In the genomic region with DNA sequence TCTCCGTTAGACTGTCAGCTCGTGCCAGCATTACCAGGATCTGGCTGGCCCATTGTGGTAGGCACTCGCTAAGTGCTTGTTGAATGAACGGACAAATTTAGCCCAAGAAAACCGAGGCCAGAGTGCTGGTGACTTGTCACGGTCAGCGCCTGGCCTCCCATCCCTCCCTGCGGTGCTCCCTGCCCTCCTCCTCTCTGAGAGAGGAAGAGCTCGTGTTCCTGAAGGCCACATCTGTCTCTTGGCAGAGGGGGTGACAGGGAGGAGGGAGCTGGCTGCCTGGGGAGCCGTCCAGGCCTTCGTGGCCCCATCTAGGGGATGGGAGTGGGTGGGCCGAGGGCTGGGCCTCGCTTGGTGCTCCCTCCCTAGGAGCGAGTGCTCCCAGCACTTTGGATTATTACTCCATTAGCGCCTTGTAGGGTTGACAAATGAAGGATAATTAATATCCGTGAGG, we compare ENCODE assay signal across 18 cellular contexts. TPM values are rescaled to one million over a fixed set of nuclear protein-coding genes. Genes with fewer than 3 reads are reported as not detected.
DNase-seq lines count a peak whose midpoint lies in the region; ATAC-seq and TF ChIP-seq lines count a peak whose summit lies in the region.
"Had no signal": no experiment of that assay in that cellular context is flagged by ENCODE, and none has a peak within 500 bp of the region (broad histone marks: within the 10 kb centered on the region; RNA-seq: fewer than 3 reads in every experiment).

No MANE protein-coding gene starts in this region.

- intact Hi-C loops in cardiac septum (cut with DNase I) (no loop called here), left ventricle myocardium superior (cut with micrococcal nuclease) (no loop called here)

- H3K27ac Mint-ChIP-seq in neural progenitor cell: peak overlapping the region; percentile 69
- H3K27ac Mint-ChIP-seq: CD8-positive, alpha-beta T cell had no signal

- peaks cover 3% of the 10 kb centered on the region for H3K36me3 Mint-ChIP-seq in neural progenitor cell
- H3K36me3 Mint-ChIP-seq: CD8-positive, alpha-beta T cell had no signal

- peak; percentile 53 for DNase-seq in cardiac septum (ENCODE audit: low spot score)
- DNase-seq in left ventricle myocardium superior: no peak
- peak; percentile 68 for DNase-seq in RWPE2 (ENCODE audit: low spot score)
- DNase-seq in neural progenitor cell (ENCODE audit: low spot score): no peak
- peak; percentile 32 for DNase-seq in ureter (ENCODE audit: low spot score)
- no peak for DNase-seq in foreskin melanocyte
- DNase-seq in cerebellum (ENCODE audit: low spot score): no peak
- DNase-seq: Calu3; CD8-positive, alpha-beta T cell; IMR-90; Karpas-422; MM.1S; NCI-H1092; NCI-H146; NCI-H2029 treated with DMSO at 0.1 percent for 48 hours; NCI-H510A treated with DMSO at 0.1 percent for 48 hours had no signal

- H4K20me1 ChIP-seq in neural progenitor cell (ENCODE audit: low read depth): no peaks in the 10 kb centered on the region
- H4K20me1 ChIP-seq: BLaER1 treated with 17β-estradiol and CSF1 and Interleukin-3, amounts not matched to agents 10 nM and 100 nM had no signal

- H3K4me1 Mint-ChIP-seq in neural progenitor cell: peaks cover 43% of the 10 kb centered on the region

- peaks cover 7% of the 10 kb centered on the region for H3K27me3 Mint-ChIP-seq in neural progenitor cell (ENCODE audit: insufficient read depth, low read depth)

- H3K36me3 ChIP-seq in RWPE2 (ENCODE audit: low read depth): no peaks in the 10 kb centered on the region
- no peaks in the 10 kb centered on the region for H3K36me3 ChIP-seq in neural progenitor cell
- H3K36me3 ChIP-seq: BLaER1 treated with 17β-estradiol and CSF1 and Interleukin-3, amounts not matched to agents 10 nM and 100 nM had no signal

- no peaks in the 10 kb centered on the region for H3K9me3 Mint-ChIP-seq in neural progenitor cell
- H3K9me3 Mint-ChIP-seq: CD8-positive, alpha-beta T cell had no signal

- H3K27me3 ChIP-seq in RWPE2 (ENCODE audit: insufficient read depth, poor library complexity, severe bottlenecking): no peaks in the 10 kb centered on the region
- no peaks in the 10 kb centered on the region for H3K27me3 ChIP-seq in neural progenitor cell
- H3K27me3 ChIP-seq: BLaER1 treated with 17β-estradiol and CSF1 and Interleukin-3, amounts not matched to agents 10 nM and 100 nM had no signal

- no peak overlapping the region for H2AFZ ChIP-seq in neural progenitor cell (replicated peaks)

- H3K79me2 ChIP-seq in neural progenitor cell (ENCODE audit: low read depth): no peaks in the 10 kb centered on the region

- H3K4me3 Mint-ChIP-seq in neural progenitor cell: peak overlapping the region; percentile 53
- H3K4me3 Mint-ChIP-seq: CD8-positive, alpha-beta T cell had no signal

- H3K27ac ChIP-seq in RWPE2 (ENCODE audit: poor library complexity, severe bottlenecking) (no peak overlapping the region), neural progenitor cell (no peak overlapping the region)
- H3K27ac ChIP-seq: BLaER1 treated with 17β-estradiol and CSF1 and Interleukin-3, amounts not matched to agents 10 nM and 100 nM had no signal

- H3K4me3 ChIP-seq in RWPE2 (ENCODE audit: severe bottlenecking): no peak overlapping the region
- H3K4me3 ChIP-seq in neural progenitor cell: no peak overlapping the region
- H3K4me3 ChIP-seq: BLaER1 treated with 17β-estradiol and CSF1 and Interleukin-3, amounts not matched to agents 10 nM and 100 nM had no signal

- H3F3A ChIP-seq in neural progenitor cell (ENCODE audit: low read depth): peaks cover 4% of the 10 kb centered on the region

- H3K4me2 ChIP-seq in neural progenitor cell: no peak overlapping the region
- H3K4me2 ChIP-seq: BLaER1 treated with 17β-estradiol and CSF1 and Interleukin-3, amounts not matched to agents 10 nM and 100 nM had no signal

- H3K9ac ChIP-seq in neural progenitor cell: no peak overlapping the region
- H3K9ac ChIP-seq: BLaER1 treated with 17β-estradiol and CSF1 and Interleukin-3, amounts not matched to agents 10 nM and 100 nM had no signal

- H3K9me3 ChIP-seq in RWPE2 (ENCODE audit: severe bottlenecking) (no peaks in the 10 kb centered on the region), neural progenitor cell (ENCODE audit: low read depth) (no peaks in the 10 kb centered on the region)
- H3K9me3 ChIP-seq: BLaER1 treated with 17β-estradiol and CSF1 and Interleukin-3, amounts not matched to agents 10 nM and 100 nM had no signal

- ATAC-seq in left ventricle myocardium superior: no peak
- no peak for ATAC-seq in RWPE2 (ENCODE audit: low read depth)
- no peak for ATAC-seq in HG03196 (IDR thresholded peaks at IDR 0.05; ENCODE audit: unreplicated experiment)
- ATAC-seq: CD8-positive, alpha-beta T cell had no signal

- H3K4me1 ChIP-seq in RWPE2 (ENCODE audit: insufficient read depth, poor library complexity, severe bottlenecking) (no peaks in the 10 kb centered on the region), neural progenitor cell (peaks cover 9% of the 10 kb centered on the region)

- TF ChIP-seq CTCF in RWPE2 (IDR thresholded peaks at IDR 0.05; ENCODE audit: poor library complexity, severe bottlenecking) (no peak), neural progenitor cell (IDR thresholded peaks at IDR 0.05) (no peak)

RNA-seq across cellular contexts. Expression of a gene that starts 36.8 kb away (rescaled TPM):
- total RNA-seq in cardiac septum (11.1 TPM), left ventricle myocardium superior (10.3 TPM), neural progenitor cell (ENCODE audit: low replicate concordance) (2.9 and 13.8 TPM in 2 replicates), ureter (7.1 TPM), cerebellum (52.6 TPM)
- total RNA-seq: CD8-positive, alpha-beta T cell had no signal

Comparison
In these comparisons a context has a peak if more than half of its experiments do, and no peak if none do; other contexts are left out.
1. DNase-seq: peak in cardiac septum (single experiment), RWPE2 (single experiment) and ureter (single experiment); none in left ventricle myocardium superior (single experiment), neural progenitor cell (single experiment), foreskin melanocyte (single experiment) and cerebellum (single experiment).